In genomic region chr1:205268846-205269680, GRCh38 we compare ENCODE assay signal across 2 cellular contexts.
TF ChIP-seq lines count a peak whose summit lies in the region.

No MANE protein-coding gene starts in this region.

TF ChIP-seq in IMR-90, 13 proteins besides CTCF, POLR2A, EP300 and RAD21:
- TF ChIP-seq CHD1 (IDR thresholded peaks at IDR 0.05; ENCODE audit: low read depth, low read length), result no peak
- TF ChIP-seq NFE2L2 (IDR thresholded peaks at IDR 0.05; ENCODE audit: low read depth, low read length), result no peak
- no peak for TF ChIP-seq FOS (IDR thresholded peaks at IDR 0.05; ENCODE audit: low read depth, low read length)
- TF ChIP-seq USF2 (IDR thresholded peaks at IDR 0.05; ENCODE audit: low read depth, low read length), result no peak
TF ChIP-seq in IMR-90: peak in this region for 0.

TF ChIP-seq in H1, 55 proteins besides CTCF, POLR2A, EP300 and RAD21:
- no peak for TF ChIP-seq KDM5A (IDR thresholded peaks at IDR 0.05; ENCODE audit: low read length)
- TF ChIP-seq ASH2L (IDR thresholded peaks at IDR 0.05; ENCODE audit: low read length), result no peak
- no peak for TF ChIP-seq TEAD4 (IDR thresholded peaks at IDR 0.05; ENCODE audit: low read depth, low read length)
- TF ChIP-seq MAFK (IDR thresholded peaks at IDR 0.05; ENCODE audit: low read depth, low read length), result no peak
- no peak for TF ChIP-seq NANOG (IDR thresholded peaks at IDR 0.05; ENCODE audit: insufficient read depth, low read depth, low read length, poor library complexity, severe bottlenecking)
